1 cellular context compared by ENCODE assay signal in genomic region chr3:111782447-111782782, GRCh38.
TF ChIP-seq lines count a peak whose summit lies in the region.

No MANE protein-coding gene starts in this region.

TF ChIP-seq in SK-N-SH, 30 proteins besides CTCF, POLR2A, EP300 and RAD21 (continued from another document):
- TF ChIP-seq PBX3 (IDR thresholded peaks at IDR 0.05): no peak
- TF ChIP-seq CHD2 (IDR thresholded peaks at IDR 0.05; ENCODE audit: low read length, partially characterized antibody): no peak
- no peak for TF ChIP-seq SMC3 (IDR thresholded peaks at IDR 0.05; ENCODE audit: low read depth, low read length)
- TF ChIP-seq USF1 (IDR thresholded peaks at IDR 0.05; ENCODE audit: borderline replicate concordance, low read depth): no peak
- no peak for TF ChIP-seq YY1 (IDR thresholded peaks at IDR 0.05; ENCODE audit: low read depth)
- TF ChIP-seq NRF1 (IDR thresholded peaks at IDR 0.05; ENCODE audit: low read depth, low read length): no peak
- no peak for TF ChIP-seq RFX5 (IDR thresholded peaks at IDR 0.05; ENCODE audit: low read length)
- no peak for TF ChIP-seq JUND (IDR thresholded peaks at IDR 0.05)
- TF ChIP-seq EZH2phosphoT487 (IDR thresholded peaks at IDR 0.05; ENCODE audit: borderline replicate concordance, low read depth): no peak
- TF ChIP-seq RCOR1 (IDR thresholded peaks at IDR 0.05; ENCODE audit: low read length): no peak
- no peak for TF ChIP-seq MEF2A (IDR thresholded peaks at IDR 0.05; ENCODE audit: borderline replicate concordance, low read depth)
- no peak for TF ChIP-seq USF2 (IDR thresholded peaks at IDR 0.05; ENCODE audit: borderline replicate concordance, low read depth, low read length)
- no peak for TF ChIP-seq ZBTB33 (IDR thresholded peaks at IDR 0.05; ENCODE audit: borderline replicate concordance, low read depth)
- no peak for TF ChIP-seq FOXJ3 (CRISPR knock-in tag; IDR thresholded peaks at IDR 0.05)
